25 cellular contexts compared by ENCODE assay signal in genomic region chr2:140687825-140688224, GRCh38.
"Had no signal": no experiment of that assay in that cellular context is flagged by ENCODE, and none has a peak within 500 bp of the region (broad histone marks: within the 10 kb centered on the region; RNA-seq: fewer than 3 reads in every experiment).

No MANE protein-coding gene starts in this region.

- H3K27ac ChIP-seq: colonic mucosa, epithelial cell of prostate, esophagus squamous epithelium, gastrocnemius medialis, heart left ventricle, hepatocyte, left lung, lower lobe of right lung had no signal

- ATAC-seq: effector memory CD8-positive, alpha-beta T cell; esophagus mucosa; gastrocnemius medialis; heart left ventricle; left lung; left ventricle myocardium superior; lower lobe of right lung; naive thymus-derived CD4-positive, alpha-beta T cell; natural killer cell had no signal

- DNase-seq: colonic mucosa; cortex of kidney; effector CD8-positive, alpha-beta T cell; effector memory CD8-positive, alpha-beta T cell; endodermal cell; erythroblast; esophagus squamous epithelium; foreskin fibroblast; foreskin melanocyte; gastrocnemius medialis; heart left ventricle; hypothalamus; immature natural killer cell; islet precursor cell; kidney; kidney glomerular epithelial cell; left lung; left ventricle myocardium superior; lower lobe of right lung; mesenchymal stem cell; naive thymus-derived CD4-positive, alpha-beta T cell; natural killer cell had no signal
